In genomic region chr1:76868154-76868882, GRCh38 we compare ENCODE assay signal across 8 cellular contexts. TPM values are rescaled to one million over a fixed set of nuclear protein-coding genes. Genes with fewer than 3 reads are reported as not detected.
DNase-seq lines count a peak whose midpoint lies in the region; ATAC-seq and FAIRE-seq lines count a peak whose summit lies in the region.

No MANE protein-coding gene starts in this region.

- H3K27me3 ChIP-seq in trophoblast cell (ENCODE audit: insufficient read depth, low read length) = peaks cover 18% of the 10 kb centered on the region

- no peak overlapping the region for H2BK5ac ChIP-seq in trophoblast cell (ENCODE audit: low read depth, low read length, poor library complexity)

- no peak overlapping the region for H4K8ac ChIP-seq in trophoblast cell (ENCODE audit: low read depth, low read length)

- H4K91ac ChIP-seq in trophoblast cell (ENCODE audit: low read depth, low read length) = no peak overlapping the region

- no peak overlapping the region for H3K27ac ChIP-seq in trophoblast cell (ENCODE audit: low read depth, low read length)

- intact Hi-C loops in Right ventricle myocardium superior (cut with DNase I) = no loop called here
- intact Hi-C loops in cardiac septum (cut with DNase I) = no loop called here

- H3K79me1 ChIP-seq in trophoblast cell (ENCODE audit: low read length) = no peaks in the 10 kb centered on the region

- no peak overlapping the region for H2BK12ac ChIP-seq in trophoblast cell (ENCODE audit: low read length)

- H3K4me3 ChIP-seq in trophoblast cell (ENCODE audit: low read depth, low read length) = peak overlapping the region; percentile 64

- no peaks in the 10 kb centered on the region for H3K79me2 ChIP-seq in trophoblast cell (ENCODE audit: control insufficient read depth, insufficient read depth, low read length, poor library complexity)

- no peak overlapping the region for H2BK120ac ChIP-seq in trophoblast cell (ENCODE audit: insufficient read depth, low read length, poor library complexity)

- H3K4ac ChIP-seq in trophoblast cell (ENCODE audit: low read depth, low read length) = no peak overlapping the region

- no peak overlapping the region for H3K14ac ChIP-seq in trophoblast cell (ENCODE audit: low read length)

- FAIRE-seq in GM19239 (lab: Jason Lieb, UNC) = no peak

- H3K9me3 ChIP-seq in trophoblast cell (ENCODE audit: insufficient read depth, low read depth, low read length) = no peaks in the 10 kb centered on the region

- H3K4me2 ChIP-seq in trophoblast cell (ENCODE audit: low read length) = peak overlapping the region; percentile 95

- ATAC-seq in Right ventricle myocardium superior (ENCODE audit: poor library complexity) = peak; percentile 51

- H3K23ac ChIP-seq in trophoblast cell (ENCODE audit: low read length) = no peak overlapping the region

- no peak overlapping the region for H2AK5ac ChIP-seq in trophoblast cell (ENCODE audit: low read length)

- H3K18ac ChIP-seq in trophoblast cell (ENCODE audit: low read length) = no peak overlapping the region

- no peak overlapping the region for H3K9ac ChIP-seq in trophoblast cell (ENCODE audit: low read length)

- peaks cover 11 to 14% of the 10 kb centered on the region in 2 experiments for H3K4me1 ChIP-seq in trophoblast cell (ENCODE audit: control insufficient read depth in 1 of 2, insufficient read depth in 2 of 2, low read length in 2 of 2)

- H2AFZ ChIP-seq in trophoblast cell (ENCODE audit: insufficient read depth, low read length, poor library complexity) = peak overlapping the region; percentile 79

- H3K36me3 ChIP-seq in trophoblast cell (ENCODE audit: control insufficient read depth in 1 of 2, insufficient read depth in 2 of 2, low read length in 2 of 2) = no peaks in the 10 kb centered on the region

- peak; percentile 38 for DNase-seq in Right ventricle myocardium superior
- no peak for DNase-seq in cardiac septum (ENCODE audit: low spot score)
- peak; percentile 4 to 9 for DNase-seq in Kasumi-1 (lab: John Stamatoyannopoulos, UW)
- peak; percentile 16 for DNase-seq in activated naive CD4-positive, alpha-beta T cell treated with anti-CD3 and anti-CD28 coated beads, Interleukin-2, amount 50 U/mL, for 16 hours
- peak; percentile 39 for DNase-seq in glomerular visceral epithelial cell (ENCODE audit: extremely low spot score)
- peak; percentile 21 to 48 for DNase-seq in trophoblast cell
- DNase-seq in GM19239 (ENCODE audit: insufficient read length, low spot score) = no peak
- DNase-seq in NCI-H774 (lab: John Stamatoyannopoulos, UW) = no peak

- WGBS in trophoblast cell (ENCODE audit: extremely low coverage, insufficient coverage, insufficient read length) = no CpG with 5 or more reads among the region's 65 CpGs

- no peak overlapping the region for H4K12ac ChIP-seq in trophoblast cell (ENCODE audit: low read depth, low read length)

RNA-seq across cellular contexts. Expression of gene ST6GALNAC5, which starts 1.0 kb away (rescaled TPM):
- total RNA-seq in Right ventricle myocardium superior = 0.46 TPM
- total RNA-seq in cardiac septum = 1.9 TPM
- polyA plus RNA-seq in trophoblast cell (2013) = 0.35 and 0.77 TPM in 2 replicates

Comparison
In these comparisons a context has a peak if more than half of its experiments do, and no peak if none do; other contexts are left out.
1. DNase-seq: peak in Right ventricle myocardium superior (single experiment), Kasumi-1 (2 of 2), activated naive CD4-positive, alpha-beta T cell treated with anti-CD3 and anti-CD28 coated beads, Interleukin-2, amount 50 U/mL, for 16 hours (single experiment), glomerular visceral epithelial cell (single experiment) and trophoblast cell (2 of 2); none in cardiac septum (single experiment), GM19239 (single experiment) and NCI-H774 (single experiment).